In the genomic region with DNA sequence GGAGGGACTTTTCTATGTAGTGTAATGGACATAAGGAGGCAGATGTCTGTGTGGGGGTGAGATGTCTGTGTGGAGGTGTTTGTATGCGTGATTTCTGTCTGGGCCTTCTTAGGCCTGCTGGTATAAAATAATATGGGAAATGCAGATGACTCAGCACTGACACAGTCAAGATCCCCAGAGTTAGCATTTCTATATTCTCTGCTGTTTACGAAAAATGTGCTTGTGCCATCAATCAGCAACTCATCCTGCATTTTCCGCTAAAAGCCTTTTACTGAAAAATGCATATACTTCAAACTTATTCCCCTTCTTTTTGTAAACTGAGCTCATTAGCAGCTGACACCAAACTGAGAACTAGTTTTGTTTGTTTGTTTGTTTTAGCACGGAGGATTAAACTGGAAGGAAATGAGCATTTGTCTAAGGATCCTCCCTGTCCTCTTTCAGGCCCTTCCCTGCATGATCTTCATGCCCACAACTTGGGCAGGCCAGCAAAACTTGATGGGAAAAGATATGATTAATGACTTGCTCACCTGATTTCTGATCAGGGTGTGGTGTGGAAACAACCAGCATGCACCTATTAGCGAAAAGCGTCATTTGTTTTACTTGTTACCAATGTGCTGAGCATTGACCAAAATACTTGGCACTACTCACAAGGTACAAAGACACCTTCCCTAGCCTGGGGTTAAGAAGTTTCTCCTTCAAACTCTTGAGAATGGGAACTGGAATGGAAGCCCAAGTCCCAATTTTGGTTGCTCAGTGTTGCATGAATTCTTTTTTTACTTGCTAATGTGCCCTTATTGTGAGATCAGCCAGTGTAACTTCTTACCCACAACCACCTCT, we compare ENCODE assay signal across 1 cellular context.
TF ChIP-seq lines count a peak whose summit lies in the region.

No MANE protein-coding gene starts in this region.

TF ChIP-seq in GM23338, 12 proteins besides CTCF, POLR2A, EP300 and RAD21 (continued from another document):
- TF ChIP-seq, protein P1, sequence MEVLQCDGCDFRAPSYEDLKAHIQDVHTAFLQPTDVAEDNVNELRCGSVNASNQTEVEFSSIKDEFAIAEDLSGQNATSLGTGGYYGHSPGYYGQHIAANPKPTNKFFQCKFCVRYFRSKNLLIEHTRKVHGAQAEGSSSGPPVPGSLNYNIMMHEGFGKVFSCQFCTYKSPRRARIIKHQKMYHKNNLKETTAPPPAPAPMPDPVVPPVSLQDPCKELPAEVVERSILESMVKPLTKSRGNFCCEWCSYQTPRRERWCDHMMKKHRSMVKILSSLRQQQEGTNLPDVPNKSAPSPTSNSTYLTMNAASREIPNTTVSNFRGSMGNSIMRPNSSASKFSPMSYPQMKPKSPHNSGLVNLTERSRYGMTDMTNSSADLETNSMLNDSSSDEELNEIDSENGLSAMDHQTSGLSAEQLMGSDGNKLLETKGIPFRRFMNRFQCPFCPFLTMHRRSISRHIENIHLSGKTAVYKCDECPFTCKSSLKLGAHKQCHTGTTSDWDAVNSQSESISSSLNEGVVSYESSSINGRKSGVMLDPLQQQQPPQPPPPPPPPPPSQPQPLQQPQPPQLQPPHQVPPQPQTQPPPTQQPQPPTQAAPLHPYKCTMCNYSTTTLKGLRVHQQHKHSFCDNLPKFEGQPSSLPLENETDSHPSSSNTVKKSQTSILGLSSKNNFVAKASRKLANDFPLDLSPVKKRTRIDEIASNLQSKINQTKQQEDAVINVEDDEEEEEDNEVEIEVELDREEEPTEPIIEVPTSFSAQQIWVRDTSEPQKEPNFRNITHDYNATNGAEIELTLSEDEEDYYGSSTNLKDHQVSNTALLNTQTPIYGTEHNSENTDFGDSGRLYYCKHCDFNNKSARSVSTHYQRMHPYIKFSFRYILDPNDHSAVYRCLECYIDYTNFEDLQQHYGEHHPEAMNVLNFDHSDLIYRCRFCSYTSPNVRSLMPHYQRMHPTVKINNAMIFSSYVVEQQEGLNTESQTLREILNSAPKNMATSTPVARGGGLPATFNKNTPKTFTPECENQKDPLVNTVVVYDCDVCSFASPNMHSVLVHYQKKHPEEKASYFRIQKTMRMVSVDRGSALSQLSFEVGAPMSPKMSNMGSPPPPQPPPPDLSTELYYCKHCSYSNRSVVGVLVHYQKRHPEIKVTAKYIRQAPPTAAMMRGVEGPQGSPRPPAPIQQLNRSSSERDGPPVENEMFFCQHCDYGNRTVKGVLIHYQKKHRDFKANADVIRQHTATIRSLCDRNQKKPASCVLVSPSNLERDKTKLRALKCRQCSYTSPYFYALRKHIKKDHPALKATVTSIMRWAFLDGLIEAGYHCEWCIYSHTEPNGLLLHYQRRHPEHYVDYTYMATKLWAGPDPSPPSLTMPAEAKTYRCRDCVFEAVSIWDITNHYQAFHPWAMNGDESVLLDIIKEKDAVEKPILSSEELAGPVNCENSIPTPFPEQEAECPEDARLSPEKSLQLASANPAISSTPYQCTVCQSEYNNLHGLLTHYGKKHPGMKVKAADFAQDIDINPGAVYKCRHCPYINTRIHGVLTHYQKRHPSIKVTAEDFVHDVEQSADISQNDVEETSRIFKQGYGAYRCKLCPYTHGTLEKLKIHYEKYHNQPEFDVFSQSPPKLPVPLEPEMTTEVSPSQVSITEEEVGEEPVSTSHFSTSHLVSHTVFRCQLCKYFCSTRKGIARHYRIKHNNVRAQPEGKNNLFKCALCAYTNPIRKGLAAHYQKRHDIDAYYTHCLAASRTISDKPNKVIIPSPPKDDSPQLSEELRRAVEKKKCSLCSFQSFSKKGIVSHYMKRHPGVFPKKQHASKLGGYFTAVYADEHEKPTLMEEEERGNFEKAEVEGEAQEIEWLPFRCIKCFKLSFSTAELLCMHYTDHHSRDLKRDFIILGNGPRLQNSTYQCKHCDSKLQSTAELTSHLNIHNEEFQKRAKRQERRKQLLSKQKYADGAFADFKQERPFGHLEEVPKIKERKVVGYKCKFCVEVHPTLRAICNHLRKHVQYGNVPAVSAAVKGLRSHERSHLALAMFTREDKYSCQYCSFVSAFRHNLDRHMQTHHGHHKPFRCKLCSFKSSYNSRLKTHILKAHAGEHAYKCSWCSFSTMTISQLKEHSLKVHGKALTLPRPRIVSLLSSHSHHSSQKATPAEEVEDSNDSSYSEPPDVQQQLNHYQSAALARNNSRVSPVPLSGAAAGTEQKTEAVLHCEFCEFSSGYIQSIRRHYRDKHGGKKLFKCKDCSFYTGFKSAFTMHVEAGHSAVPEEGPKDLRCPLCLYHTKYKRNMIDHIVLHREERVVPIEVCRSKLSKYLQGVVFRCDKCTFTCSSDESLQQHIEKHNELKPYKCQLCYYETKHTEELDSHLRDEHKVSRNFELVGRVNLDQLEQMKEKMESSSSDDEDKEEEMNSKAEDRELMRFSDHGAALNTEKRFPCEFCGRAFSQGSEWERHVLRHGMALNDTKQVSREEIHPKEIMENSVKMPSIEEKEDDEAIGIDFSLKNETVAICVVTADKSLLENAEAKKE (CRISPR knock-in tag; IDR thresholded peaks at IDR 0.05) = no peak
- no peak for TF ChIP-seq POLR2AphosphoS5 (IDR thresholded peaks at IDR 0.05; ENCODE audit: low read depth)
- TF ChIP-seq NANOG (IDR thresholded peaks at IDR 0.05; ENCODE audit: borderline replicate concordance) = no peak
